Comparison of ENCODE assay signal across 1 cellular context in the genomic region with DNA sequence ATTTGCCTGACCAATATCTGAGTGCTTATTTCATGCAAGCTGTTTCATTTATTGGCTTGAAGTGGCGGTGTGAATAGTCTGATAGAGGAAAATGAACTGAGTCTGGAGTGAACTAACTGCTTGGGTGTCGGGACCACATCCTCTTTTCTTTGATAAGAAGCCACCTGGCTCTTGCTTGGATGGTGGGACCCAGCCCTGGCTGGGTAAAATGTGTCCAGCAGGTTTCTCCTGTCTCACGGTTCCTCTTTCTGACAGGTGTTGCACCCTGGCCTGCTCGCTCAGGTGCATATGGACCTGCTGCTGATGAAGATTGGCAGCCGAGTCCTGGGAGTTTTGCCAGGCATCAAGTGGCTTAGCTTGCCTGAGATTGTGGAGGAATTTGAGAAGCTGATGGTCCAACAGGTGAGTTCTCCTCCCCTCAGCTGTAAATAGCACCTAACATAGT.
A peak's percentile ranks its signal among the peaks of the same experiment; 100 is the strongest.
TF ChIP-seq lines count a peak whose summit lies in the region.

No MANE protein-coding gene starts in this region.

TF ChIP-seq in GM12878, 131 proteins besides CTCF, POLR2A, EP300 and RAD21:
- TF ChIP-seq, protein P1, sequence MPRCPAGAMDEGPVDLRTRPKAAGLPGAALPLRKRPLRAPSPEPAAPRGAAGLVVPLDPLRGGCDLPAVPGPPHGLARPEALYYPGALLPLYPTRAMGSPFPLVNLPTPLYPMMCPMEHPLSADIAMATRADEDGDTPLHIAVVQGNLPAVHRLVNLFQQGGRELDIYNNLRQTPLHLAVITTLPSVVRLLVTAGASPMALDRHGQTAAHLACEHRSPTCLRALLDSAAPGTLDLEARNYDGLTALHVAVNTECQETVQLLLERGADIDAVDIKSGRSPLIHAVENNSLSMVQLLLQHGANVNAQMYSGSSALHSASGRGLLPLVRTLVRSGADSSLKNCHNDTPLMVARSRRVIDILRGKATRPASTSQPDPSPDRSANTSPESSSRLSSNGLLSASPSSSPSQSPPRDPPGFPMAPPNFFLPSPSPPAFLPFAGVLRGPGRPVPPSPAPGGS (IDR thresholded peaks at IDR 0.05; ENCODE audit: borderline replicate concordance, insufficient read depth, low read depth, low read length, poor library complexity, severe bottlenecking): no peak
- peak; percentile 84 for TF ChIP-seq SPI1 (IDR thresholded peaks at IDR 0.05; ENCODE audit: borderline replicate concordance, insufficient read depth, low read depth, low read length)
- TF ChIP-seq, protein P2, sequence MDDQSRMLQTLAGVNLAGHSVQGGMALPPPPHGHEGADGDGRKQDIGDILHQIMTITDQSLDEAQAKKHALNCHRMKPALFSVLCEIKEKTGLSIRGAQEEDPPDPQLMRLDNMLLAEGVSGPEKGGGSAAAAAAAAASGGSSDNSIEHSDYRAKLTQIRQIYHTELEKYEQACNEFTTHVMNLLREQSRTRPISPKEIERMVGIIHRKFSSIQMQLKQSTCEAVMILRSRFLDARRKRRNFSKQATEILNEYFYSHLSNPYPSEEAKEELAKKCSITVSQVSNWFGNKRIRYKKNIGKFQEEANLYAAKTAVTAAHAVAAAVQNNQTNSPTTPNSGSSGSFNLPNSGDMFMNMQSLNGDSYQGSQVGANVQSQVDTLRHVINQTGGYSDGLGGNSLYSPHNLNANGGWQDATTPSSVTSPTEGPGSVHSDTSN (IDR thresholded peaks at IDR 0.05; ENCODE audit: insufficient replicate concordance, low read depth, low read length): no peak
- no peak for TF ChIP-seq ZNF274 (IDR thresholded peaks at IDR 0.05; ENCODE audit: insufficient read depth, insufficient read length)
- TF ChIP-seq, protein P3, sequence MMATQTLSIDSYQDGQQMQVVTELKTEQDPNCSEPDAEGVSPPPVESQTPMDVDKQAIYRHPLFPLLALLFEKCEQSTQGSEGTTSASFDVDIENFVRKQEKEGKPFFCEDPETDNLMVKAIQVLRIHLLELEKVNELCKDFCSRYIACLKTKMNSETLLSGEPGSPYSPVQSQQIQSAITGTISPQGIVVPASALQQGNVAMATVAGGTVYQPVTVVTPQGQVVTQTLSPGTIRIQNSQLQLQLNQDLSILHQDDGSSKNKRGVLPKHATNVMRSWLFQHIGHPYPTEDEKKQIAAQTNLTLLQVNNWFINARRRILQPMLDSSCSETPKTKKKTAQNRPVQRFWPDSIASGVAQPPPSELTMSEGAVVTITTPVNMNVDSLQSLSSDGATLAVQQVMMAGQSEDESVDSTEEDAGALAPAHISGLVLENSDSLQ (IDR thresholded peaks at IDR 0.05): peak; percentile 59
- TF ChIP-seq, protein P4, sequence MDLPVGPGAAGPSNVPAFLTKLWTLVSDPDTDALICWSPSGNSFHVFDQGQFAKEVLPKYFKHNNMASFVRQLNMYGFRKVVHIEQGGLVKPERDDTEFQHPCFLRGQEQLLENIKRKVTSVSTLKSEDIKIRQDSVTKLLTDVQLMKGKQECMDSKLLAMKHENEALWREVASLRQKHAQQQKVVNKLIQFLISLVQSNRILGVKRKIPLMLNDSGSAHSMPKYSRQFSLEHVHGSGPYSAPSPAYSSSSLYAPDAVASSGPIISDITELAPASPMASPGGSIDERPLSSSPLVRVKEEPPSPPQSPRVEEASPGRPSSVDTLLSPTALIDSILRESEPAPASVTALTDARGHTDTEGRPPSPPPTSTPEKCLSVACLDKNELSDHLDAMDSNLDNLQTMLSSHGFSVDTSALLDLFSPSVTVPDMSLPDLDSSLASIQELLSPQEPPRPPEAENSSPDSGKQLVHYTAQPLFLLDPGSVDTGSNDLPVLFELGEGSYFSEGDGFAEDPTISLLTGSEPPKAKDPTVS (IDR thresholded peaks at IDR 0.05; ENCODE audit: low read depth, low read length): no peak
- no peak for TF ChIP-seq POLR2AphosphoS5 (IDR thresholded peaks at IDR 0.05; ENCODE audit: low read length)
- TF ChIP-seq PML (IDR thresholded peaks at IDR 0.05; ENCODE audit: low read length): no peak
- peak; percentile 91 for TF ChIP-seq TCF12 (IDR thresholded peaks at IDR 0.05; ENCODE audit: low read depth, low read length)
- TF ChIP-seq, protein P5, sequence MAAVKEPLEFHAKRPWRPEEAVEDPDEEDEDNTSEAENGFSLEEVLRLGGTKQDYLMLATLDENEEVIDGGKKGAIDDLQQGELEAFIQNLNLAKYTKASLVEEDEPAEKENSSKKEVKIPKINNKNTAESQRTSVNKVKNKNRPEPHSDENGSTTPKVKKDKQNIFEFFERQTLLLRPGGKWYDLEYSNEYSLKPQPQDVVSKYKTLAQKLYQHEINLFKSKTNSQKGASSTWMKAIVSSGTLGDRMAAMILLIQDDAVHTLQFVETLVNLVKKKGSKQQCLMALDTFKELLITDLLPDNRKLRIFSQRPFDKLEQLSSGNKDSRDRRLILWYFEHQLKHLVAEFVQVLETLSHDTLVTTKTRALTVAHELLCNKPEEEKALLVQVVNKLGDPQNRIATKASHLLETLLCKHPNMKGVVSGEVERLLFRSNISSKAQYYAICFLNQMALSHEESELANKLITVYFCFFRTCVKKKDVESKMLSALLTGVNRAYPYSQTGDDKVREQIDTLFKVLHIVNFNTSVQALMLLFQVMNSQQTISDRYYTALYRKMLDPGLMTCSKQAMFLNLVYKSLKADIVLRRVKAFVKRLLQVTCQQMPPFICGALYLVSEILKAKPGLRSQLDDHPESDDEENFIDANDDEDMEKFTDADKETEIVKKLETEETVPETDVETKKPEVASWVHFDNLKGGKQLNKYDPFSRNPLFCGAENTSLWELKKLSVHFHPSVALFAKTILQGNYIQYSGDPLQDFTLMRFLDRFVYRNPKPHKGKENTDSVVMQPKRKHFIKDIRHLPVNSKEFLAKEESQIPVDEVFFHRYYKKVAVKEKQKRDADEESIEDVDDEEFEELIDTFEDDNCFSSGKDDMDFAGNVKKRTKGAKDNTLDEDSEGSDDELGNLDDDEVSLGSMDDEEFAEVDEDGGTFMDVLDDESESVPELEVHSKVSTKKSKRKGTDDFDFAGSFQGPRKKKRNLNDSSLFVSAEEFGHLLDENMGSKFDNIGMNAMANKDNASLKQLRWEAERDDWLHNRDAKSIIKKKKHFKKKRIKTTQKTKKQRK (IDR thresholded peaks at IDR 0.05; ENCODE audit: low read depth, low read length): no peak
- TF ChIP-seq SRF (IDR thresholded peaks at IDR 0.05; ENCODE audit: low read depth in 2 of 2, low read length in 2 of 2): no peak
- TF ChIP-seq, protein P6, sequence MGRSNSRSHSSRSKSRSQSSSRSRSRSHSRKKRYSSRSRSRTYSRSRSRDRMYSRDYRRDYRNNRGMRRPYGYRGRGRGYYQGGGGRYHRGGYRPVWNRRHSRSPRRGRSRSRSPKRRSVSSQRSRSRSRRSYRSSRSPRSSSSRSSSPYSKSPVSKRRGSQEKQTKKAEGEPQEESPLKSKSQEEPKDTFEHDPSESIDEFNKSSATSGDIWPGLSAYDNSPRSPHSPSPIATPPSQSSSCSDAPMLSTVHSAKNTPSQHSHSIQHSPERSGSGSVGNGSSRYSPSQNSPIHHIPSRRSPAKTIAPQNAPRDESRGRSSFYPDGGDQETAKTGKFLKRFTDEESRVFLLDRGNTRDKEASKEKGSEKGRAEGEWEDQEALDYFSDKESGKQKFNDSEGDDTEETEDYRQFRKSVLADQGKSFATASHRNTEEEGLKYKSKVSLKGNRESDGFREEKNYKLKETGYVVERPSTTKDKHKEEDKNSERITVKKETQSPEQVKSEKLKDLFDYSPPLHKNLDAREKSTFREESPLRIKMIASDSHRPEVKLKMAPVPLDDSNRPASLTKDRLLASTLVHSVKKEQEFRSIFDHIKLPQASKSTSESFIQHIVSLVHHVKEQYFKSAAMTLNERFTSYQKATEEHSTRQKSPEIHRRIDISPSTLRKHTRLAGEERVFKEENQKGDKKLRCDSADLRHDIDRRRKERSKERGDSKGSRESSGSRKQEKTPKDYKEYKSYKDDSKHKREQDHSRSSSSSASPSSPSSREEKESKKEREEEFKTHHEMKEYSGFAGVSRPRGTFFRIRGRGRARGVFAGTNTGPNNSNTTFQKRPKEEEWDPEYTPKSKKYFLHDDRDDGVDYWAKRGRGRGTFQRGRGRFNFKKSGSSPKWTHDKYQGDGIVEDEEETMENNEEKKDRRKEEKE (IDR thresholded peaks at IDR 0.05): no peak
- TF ChIP-seq NR2F1 (conservative IDR thresholded peaks at IDR 0.05): no peak
- TF ChIP-seq POU2F2 (IDR thresholded peaks at IDR 0.05; ENCODE audit: borderline replicate concordance, low read depth, low read length): no peak
- TF ChIP-seq TCF3 (IDR thresholded peaks at IDR 0.05; ENCODE audit: borderline replicate concordance, insufficient read depth, low read depth, low read length): peak; percentile 64; the same call in 1 of the 2 replicates
- TF ChIP-seq TARDBP (IDR thresholded peaks at IDR 0.05; ENCODE audit: borderline replicate concordance): no peak
TF ChIP-seq in GM12878: peak in this region for 4.
